18 cellular contexts compared by ENCODE assay signal in genomic region chr13:106714271-106714670, GRCh38.
DNase-seq lines count a peak whose midpoint lies in the region; ATAC-seq, FAIRE-seq and TF ChIP-seq lines count a peak whose summit lies in the region.
"Had no signal": no experiment of that assay in that cellular context is flagged by ENCODE, and none has a peak within 500 bp of the region (broad histone marks: within the 10 kb centered on the region; RNA-seq: fewer than 3 reads in every experiment).

No MANE protein-coding gene starts in this region.

- no peak for FAIRE-seq in bronchial epithelial cell (lab: Jason Lieb, UNC)
- FAIRE-seq: GM12892 had no signal

- intact Hi-C loops in aorta (cut with DNase I) = no loop called here

- peak; percentile 12 for DNase-seq in ELF-1 (ENCODE audit: low read depth, low spot score)
- DNase-seq in bronchial epithelial cell (ENCODE audit: low read depth) = peak; percentile 7
- peak; percentile 29 for DNase-seq in globus pallidus (ENCODE audit: low spot score)
- no peak for DNase-seq in omental fat pad (ENCODE audit: low spot score)
- DNase-seq in NCI-H2227 treated with DMSO at 0.1 percent for 48 hours (lab: John Stamatoyannopoulos, UW) = no peak
- no peak for DNase-seq in aorta
- DNase-seq: DMS 273 treated with DMSO at 0.1 percent for 48 hours, H9, Kasumi-1, NCI-H1105, NCI-H1694 treated with DMSO at 0.1 percent for 48 hours, NCI-H446, NCI-H69, OCI-M1, SIG-M5 had no signal

- no peak for TF ChIP-seq CTCF in bronchial epithelial cell (IDR thresholded peaks at IDR 0.05; ENCODE audit: insufficient read depth, low read length, severe bottlenecking)
- TF ChIP-seq CTCF in omental fat pad (IDR thresholded peaks at IDR 0.05) = no peak

- H3K4me1 ChIP-seq in aorta (ENCODE audit: control insufficient read depth in 1 of 2, insufficient read depth in 2 of 2, low read length in 2 of 2) = no peaks in the 10 kb centered on the region

- 79 to 87% methylated on average over 7 of the region's 7 CpGs for WGBS in aorta, 2 donors

- no peak overlapping the region for H3K27ac ChIP-seq in aorta (ENCODE audit: low read depth in 1 of 2, low read length in 2 of 2)
- H3K27ac ChIP-seq: C4-2B had no signal

- ATAC-seq in omental fat pad (ENCODE audit: low FRiP score) (peak; percentile 32), aorta (ENCODE audit: low FRiP score) (no peak), GM21737 (IDR thresholded peaks at IDR 0.05; ENCODE audit: unreplicated experiment) (no peak)

- H3K4me3 ChIP-seq in bronchial epithelial cell (ENCODE audit: low read depth, low read length) (no peak overlapping the region), aorta (ENCODE audit: low read length in 2 of 2) (no peak overlapping the region)

- H3K27me3 ChIP-seq in bronchial epithelial cell (ENCODE audit: control insufficient read depth, insufficient read depth, low read length) (no peaks in the 10 kb centered on the region), aorta (ENCODE audit: control insufficient read depth in 1 of 2, insufficient read depth in 2 of 2, low read length in 1 of 2) (no peaks in the 10 kb centered on the region)

- no peaks in the 10 kb centered on the region for H3K9me3 ChIP-seq in aorta (ENCODE audit: control insufficient read depth, low read length)

- no peaks in the 10 kb centered on the region for H3K36me3 ChIP-seq in bronchial epithelial cell (ENCODE audit: control insufficient read depth, insufficient read depth, low read length)
- H3K36me3 ChIP-seq in aorta (ENCODE audit: control insufficient read depth in 1 of 2, insufficient read depth in 2 of 2, low read length in 1 of 2) = no peaks in the 10 kb centered on the region

Comparison
In these comparisons a context has a peak if more than half of its experiments do, and no peak if none do; other contexts are left out.
1. DNase-seq: peak in ELF-1 (single experiment), bronchial epithelial cell (single experiment) and globus pallidus (single experiment); none in omental fat pad (single experiment), NCI-H2227 treated with DMSO at 0.1 percent for 48 hours (single experiment) and aorta (0 of 2).